Comparison of ENCODE assay signal across 30 cellular contexts in the genomic region with DNA sequence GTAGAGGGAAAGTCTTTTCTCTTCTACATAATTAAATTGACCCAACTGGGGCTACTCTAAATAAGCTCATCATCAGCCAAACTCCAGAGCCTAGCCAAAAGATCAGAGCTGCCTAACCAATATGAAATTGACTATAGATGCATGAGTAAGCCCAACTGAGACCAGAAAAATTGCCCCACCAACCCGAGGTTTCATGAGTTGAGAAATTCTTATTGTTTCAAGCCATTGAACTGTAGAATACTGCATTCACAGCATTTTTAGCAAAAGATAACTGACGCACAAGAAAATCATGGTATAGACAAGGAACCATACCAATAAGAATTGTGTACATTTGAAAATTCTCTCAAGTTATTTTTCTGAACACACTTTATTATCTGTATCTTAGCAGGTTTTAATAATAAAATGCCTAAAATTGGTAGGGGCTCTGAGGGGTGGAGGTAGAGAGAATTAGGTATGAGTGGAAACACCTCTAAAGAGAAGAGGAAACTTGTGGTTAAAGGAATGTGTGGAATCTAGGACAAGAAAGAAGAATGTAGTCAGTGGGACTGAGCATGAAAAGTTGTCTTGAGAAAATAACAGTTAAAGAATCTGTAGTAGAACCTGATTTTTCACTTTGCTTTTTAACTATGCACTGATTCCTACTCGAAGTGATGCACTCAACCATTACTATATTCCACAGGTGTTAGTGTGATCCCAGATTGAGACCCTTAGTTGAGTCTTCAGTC.
DNase-seq lines count a peak whose midpoint lies in the region; ATAC-seq, FAIRE-seq and TF ChIP-seq lines count a peak whose summit lies in the region.
"Had no signal": no experiment of that assay in that cellular context is flagged by ENCODE, and none has a peak within 500 bp of the region (broad histone marks: within the 10 kb centered on the region; RNA-seq: fewer than 3 reads in every experiment).

No MANE protein-coding gene starts in this region.

- peak overlapping the region; percentile 97 for H3K27ac ChIP-seq in OCI-LY1 (ENCODE audit: low read depth, low read length, poor library complexity, severe bottlenecking)
- no peak overlapping the region for H3K27ac ChIP-seq in endodermal cell (ENCODE audit: low read depth, low read length)
- H3K27ac ChIP-seq: adrenal gland, breast epithelium, heart left ventricle, sigmoid colon, upper lobe of right lung had no signal

- H3K36me3 ChIP-seq in OCI-LY1 (ENCODE audit: insufficient read depth, low read length) (no peaks in the 10 kb centered on the region), endodermal cell (ENCODE audit: control insufficient read depth, insufficient read depth, low read length) (no peaks in the 10 kb centered on the region)
- H3K36me3 ChIP-seq: adrenal gland, breast epithelium, heart left ventricle, sigmoid colon, upper lobe of right lung had no signal

- TF ChIP-seq POLR2A in GM12892 (IDR thresholded peaks at IDR 0.05; ENCODE audit: low read depth, low read length): no peak

- no peaks in the 10 kb centered on the region for H3K27me3 ChIP-seq in OCI-LY1 (ENCODE audit: insufficient read depth, low read length)
- no peaks in the 10 kb centered on the region for H3K27me3 ChIP-seq in endodermal cell (ENCODE audit: control insufficient read depth, insufficient read depth, low read length, poor library complexity, severe bottlenecking)
- H3K27me3 ChIP-seq: adrenal gland, heart left ventricle, sigmoid colon, upper lobe of right lung had no signal

- no peaks in the 10 kb centered on the region for H4K20me1 ChIP-seq in OCI-LY1 (ENCODE audit: insufficient read depth, low read length)

- no peak overlapping the region for H3K4me3 ChIP-seq in OCI-LY1 (ENCODE audit: low read depth, low read length, poor library complexity, severe bottlenecking)
- H3K4me3 ChIP-seq in endodermal cell (ENCODE audit: low read length): peak overlapping the region; percentile 56
- H3K4me3 ChIP-seq: adrenal gland, breast epithelium, heart left ventricle, sigmoid colon, upper lobe of right lung had no signal

- DNase-seq in GM12892 (ENCODE audit: insufficient read length) (no peak), endodermal cell (no peak), mesothelial cell of epicardium (ENCODE audit: low spot score in 2 of 2, unreplicated experiment in 2 of 2) (no peak), HuH-7 (ENCODE audit: low spot score) (no peak), anterior cingulate cortex (lab: John Stamatoyannopoulos, UW) (no peak)
- DNase-seq: activated CD4-positive, alpha-beta T cell treated with anti-CD3 and anti-CD28 coated beads for 4 hours; activated T-cell treated with anti-CD3 and anti-CD28 coated beads, Interleukin-2, amount 50 U/mL, for 24 hours; adrenal gland; C1 segment of cervical spinal cord; Calu3; DMS79 treated with DMSO at 0.1 percent for 48 hours; effector CD8-positive, alpha-beta T cell; heart left ventricle; naive B cell; NCI-H1105; NCI-H2081 treated with DMSO at 0.1 percent for 48 hours; NCI-H446; sigmoid colon; stimulated activated CD4-positive, alpha-beta T cell treated with anti-CD3 and anti-CD28 coated beads, Interleukin-4, amount 100 ng/mL, for 4 hours; substantia nigra; upper lobe of right lung had no signal

- no peak for ATAC-seq in HG02938 (IDR thresholded peaks at IDR 0.05; ENCODE audit: unreplicated experiment)
- no peak for ATAC-seq in HG03469 (IDR thresholded peaks at IDR 0.05; ENCODE audit: unreplicated experiment)
- ATAC-seq: heart left ventricle; Right ventricle myocardium inferior; stimulated activated memory B cell treated with anti-CD40 and anti-IgM and Interleukin-4, amounts not matched to agents 10 μg/mL and 1 μg/mL and 100 μg/mL, for 72 hours; upper lobe of right lung had no signal

- H3K9me3 Mint-ChIP-seq in endodermal cell (peaks cover 90% of the 10 kb centered on the region), mesothelial cell of epicardium (peaks cover 26% of the 10 kb centered on the region)
- H3K9me3 Mint-ChIP-seq: activated T-cell treated with anti-CD3 and anti-CD28 coated beads, Interleukin-2, amount 50 U/mL, for 24 hours; stimulated activated memory B cell treated with anti-CD40 and anti-IgM and Interleukin-4, amounts not matched to agents 10 μg/mL and 1 μg/mL and 100 μg/mL, for 72 hours had no signal

- 0 out of 2 replicates have a peak overlapping the region, but pooled peaks have one; percentile 16 for H3K9ac ChIP-seq in OCI-LY1 (ENCODE audit: low read length)
- H3K9ac ChIP-seq in endodermal cell (ENCODE audit: extremely low read depth, low read length, poor library complexity, severe bottlenecking): no peak overlapping the region

- H3K4me1 Mint-ChIP-seq in endodermal cell (no peaks in the 10 kb centered on the region), mesothelial cell of epicardium (peaks cover 20% of the 10 kb centered on the region)

- H3K79me2 ChIP-seq in OCI-LY1 (ENCODE audit: insufficient read depth, low read length): no peaks in the 10 kb centered on the region

- peaks cover 54% of the 10 kb centered on the region for H3K36me3 Mint-ChIP-seq in endodermal cell (ENCODE audit: low read depth)
- H3K36me3 Mint-ChIP-seq in mesothelial cell of epicardium: peaks cover 3% of the 10 kb centered on the region
- H3K36me3 Mint-ChIP-seq: naive B cell; stimulated activated memory B cell treated with anti-CD40 and anti-IgM and Interleukin-4, amounts not matched to agents 10 μg/mL and 1 μg/mL and 100 μg/mL, for 72 hours had no signal

- H3K27ac Mint-ChIP-seq in endodermal cell (no peak overlapping the region), mesothelial cell of epicardium (peak overlapping the region; percentile 60)
- H3K27ac Mint-ChIP-seq: activated T-cell treated with anti-CD3 and anti-CD28 coated beads, Interleukin-2, amount 50 U/mL, for 24 hours; progenitor cell of endocrine pancreas; stimulated activated memory B cell treated with anti-CD40 and anti-IgM and Interleukin-4, amounts not matched to agents 10 μg/mL and 1 μg/mL and 100 μg/mL, for 72 hours; T-helper 2 cell treated with Interferon-gamma antibody and Interleukin-4, amounts not matched to agents 5 μg/mL and 100 μg/mL, for 36 hours had no signal

- no peaks in the 10 kb centered on the region for H3F3A ChIP-seq in OCI-LY1 (ENCODE audit: insufficient read depth, low read length)

- no peak overlapping the region for H3K4me2 ChIP-seq in OCI-LY1 (ENCODE audit: low read length)

- TF ChIP-seq CTCF in OCI-LY1 (IDR thresholded peaks at IDR 0.05; ENCODE audit: low read length) (no peak), endodermal cell (conservative IDR thresholded peaks at IDR 0.05) (no peak), mesothelial cell of epicardium (IDR thresholded peaks at IDR 0.05; ENCODE audit: unreplicated experiment) (no peak)

- no peaks in the 10 kb centered on the region for H3K27me3 Mint-ChIP-seq in endodermal cell (ENCODE audit: insufficient read depth)
- H3K27me3 Mint-ChIP-seq in mesothelial cell of epicardium (ENCODE audit: low read depth): no peaks in the 10 kb centered on the region
- H3K27me3 Mint-ChIP-seq: naive B cell; progenitor cell of endocrine pancreas; stimulated activated memory B cell treated with anti-CD40 and anti-IgM and Interleukin-4, amounts not matched to agents 10 μg/mL and 1 μg/mL and 100 μg/mL, for 72 hours had no signal

- no peak overlapping the region for H3K4me3 Mint-ChIP-seq in endodermal cell
- no peak overlapping the region for H3K4me3 Mint-ChIP-seq in mesothelial cell of epicardium
- H3K4me3 Mint-ChIP-seq: activated T-cell treated with anti-CD3 and anti-CD28 coated beads, Interleukin-2, amount 50 U/mL, for 24 hours; IgD-negative memory B cell; naive B cell; stimulated activated memory B cell treated with anti-CD40 and anti-IgM and Interleukin-4, amounts not matched to agents 10 μg/mL and 1 μg/mL and 100 μg/mL, for 72 hours; T-helper 2 cell treated with Interferon-gamma antibody and Interleukin-4, amounts not matched to agents 5 μg/mL and 100 μg/mL, for 36 hours had no signal

- H3K4me1 ChIP-seq in OCI-LY1 (ENCODE audit: insufficient read depth, low read length, severe bottlenecking): peaks cover 36% of the 10 kb centered on the region
- H3K4me1 ChIP-seq in endodermal cell (ENCODE audit: control insufficient read depth, insufficient read depth, low read length): no peaks in the 10 kb centered on the region
- H3K4me1 ChIP-seq: adrenal gland, breast epithelium, heart left ventricle, sigmoid colon, upper lobe of right lung had no signal

- 93% methylated on average over 3 of the region's 3 CpGs; no CpG with 5 or more reads in 1 of the 2 experiments for WGBS in endodermal cell (ENCODE audit: insufficient coverage in 1 of 2, insufficient read length in 1 of 2), 2 experiments

- FAIRE-seq in GM12892 (lab: Jason Lieb, UNC): peak; percentile 70

- no peaks in the 10 kb centered on the region for H3K9me2 ChIP-seq in OCI-LY1 (ENCODE audit: low read depth, low read length)

- H2AFZ ChIP-seq in OCI-LY1 (ENCODE audit: low read length): peak overlapping the region; percentile 63; the same call in 1 of the 2 replicates

- H3K9me3 ChIP-seq in OCI-LY1 (ENCODE audit: low read length): peaks cover 3% of the 10 kb centered on the region; the same call in 1 of the 2 replicates
- H3K9me3 ChIP-seq in endodermal cell (ENCODE audit: control insufficient read depth, low read length): peaks cover 94% of the 10 kb centered on the region
- H3K9me3 ChIP-seq: adrenal gland, heart left ventricle, sigmoid colon, upper lobe of right lung had no signal
